Comparison of ENCODE assay signal across 21 cellular contexts in genomic region chr6:36478051-36478526, GRCh38. TPM values are rescaled to one million over a fixed set of nuclear protein-coding genes. Genes with fewer than 3 reads are reported as not detected.
DNase-seq lines count a peak whose midpoint lies in the region; ATAC-seq, FAIRE-seq and TF ChIP-seq lines count a peak whose summit lies in the region.
"Had no signal": no experiment of that assay in that cellular context is flagged by ENCODE, and none has a peak within 500 bp of the region (broad histone marks: within the 10 kb centered on the region; RNA-seq: fewer than 3 reads in every experiment).

No MANE protein-coding gene starts in this region.

- DNase-seq in CMK (ENCODE audit: low read depth) (peak; percentile 88), OCI-M1 (lab: John Stamatoyannopoulos, UW) (peak; percentile 90), endothelial cell of umbilical vein (ENCODE audit: low read depth, low spot score) (peak; percentile 63), T-helper 9 cell (no peak), iPS-NIHi11 (ENCODE audit: low spot score) (no peak), NCI-H1105 (lab: John Stamatoyannopoulos, UW) (no peak)
- DNase-seq: activated CD4-positive, alpha-beta memory T cell treated with anti-CD3 and anti-CD28 coated beads for 36 hours; amniotic stem cell; central memory CD4-positive, alpha-beta T cell; effector memory CD4-positive, alpha-beta T cell; head of caudate nucleus; stimulated activated CD4-positive, alpha-beta T cell treated with anti-CD3 and anti-CD28 coated beads, Interleukin-2, amount 100 ng/mL, for 48 hours; substantia nigra; uterus had no signal

- H3K9me1 ChIP-seq in endothelial cell of umbilical vein (replicated peaks; ENCODE audit: control insufficient read depth, extremely low read depth, insufficient read depth, low read length) = no peaks in the 10 kb centered on the region

- H3K4me2 ChIP-seq in BLaER1 (peak overlapping the region; percentile 69), endothelial cell of umbilical vein (ENCODE audit: insufficient read depth, low read length) (no peak overlapping the region)
- H3K4me2 ChIP-seq: KMS-11 had no signal

- H3K27me3 ChIP-seq in BLaER1 (no peaks in the 10 kb centered on the region), endothelial cell of umbilical vein (ENCODE audit: control insufficient read depth in 2 of 2, insufficient read depth in 2 of 2, low read length in 2 of 2) (no peaks in the 10 kb centered on the region)
- H3K27me3 ChIP-seq: uterus had no signal

- H4K20me1 ChIP-seq in BLaER1 = no peaks in the 10 kb centered on the region
- H4K20me1 ChIP-seq in endothelial cell of umbilical vein (replicated peaks; ENCODE audit: control insufficient read depth, extremely low read depth, insufficient read depth, low read length) = no peaks in the 10 kb centered on the region

- POLR2A ChIA-PET in endothelial cell of umbilical vein (lab: Charles Lee) = interaction anchor here (0.7 kb wide), 1 partner anchor 400 kb away, joined by 3 read pairs; no protein-coding TSS in a partner anchor

- H3K36me3 ChIP-seq in BLaER1 = peaks cover 59% of the 10 kb centered on the region
- H3K36me3 ChIP-seq in endothelial cell of umbilical vein (ENCODE audit: control insufficient read depth in 2 of 2, extremely low read depth in 1 of 2, insufficient read depth in 2 of 2, low read length in 2 of 2) = peaks cover 3 to 9% of the 10 kb centered on the region in 2 experiments
- H3K36me3 ChIP-seq: uterus had no signal

- no peak for TF ChIP-seq POLR2A in endothelial cell of umbilical vein (IDR thresholded peaks at IDR 0.05; ENCODE audit: low read depth, low read length)

- H3K9ac ChIP-seq in BLaER1 (peak overlapping the region; percentile 50), endothelial cell of umbilical vein (replicated peaks; ENCODE audit: extremely low read depth, insufficient read depth, low read length) (no peak overlapping the region)
- H3K9ac ChIP-seq: KMS-11, parathyroid adenoma had no signal

- dilution Hi-C loops in endothelial cell of umbilical vein (cut with MboI; ENCODE audit: extremely low pct_ligation_motif_present, low sequenced_read_pairs) = no loop called here

- intact Hi-C loops in endothelial cell of umbilical vein (cut with micrococcal nuclease) = no loop called here

- H2AFZ ChIP-seq in endothelial cell of umbilical vein (ENCODE audit: low read depth, low read length) = no peak overlapping the region
- H2AFZ ChIP-seq: parathyroid adenoma had no signal

- peaks cover 80% of the 10 kb centered on the region for H3K4me1 ChIP-seq in BLaER1
- no peaks in the 10 kb centered on the region for H3K4me1 ChIP-seq in endothelial cell of umbilical vein (ENCODE audit: control insufficient read depth, extremely low read depth, insufficient read depth, low read length)
- H3K4me1 ChIP-seq: parathyroid adenoma, uterus had no signal

- no peak for FAIRE-seq in endothelial cell of umbilical vein (lab: Jason Lieb, UNC)
- FAIRE-seq: G401.6, GM12878 had no signal

- H3K27ac ChIP-seq in BLaER1 (peak overlapping the region; percentile 82), endothelial cell of umbilical vein (ENCODE audit: insufficient read depth, low read depth, low read length) (no peak overlapping the region)
- H3K27ac ChIP-seq: KMS-11, parathyroid adenoma, uterus had no signal

- H3K9me3 ChIP-seq in BLaER1 (no peaks in the 10 kb centered on the region), endothelial cell of umbilical vein (replicated peaks; ENCODE audit: control insufficient read depth, insufficient read depth, low read length) (no peaks in the 10 kb centered on the region)
- H3K9me3 ChIP-seq: uterus had no signal

- H3K79me2 ChIP-seq in endothelial cell of umbilical vein (ENCODE audit: control insufficient read depth, insufficient read depth, low read length) = no peaks in the 10 kb centered on the region
- H3K79me2 ChIP-seq: parathyroid adenoma had no signal

- TF ChIP-seq CTCF in endothelial cell of umbilical vein (IDR thresholded peaks at IDR 0.05; ENCODE audit: extremely low read depth in 1 of 2, insufficient read depth in 1 of 2, low read depth in 1 of 2, low read length in 2 of 2) = no peak

- H3K4me3 ChIP-seq in BLaER1 (peak overlapping the region; percentile 38), endothelial cell of umbilical vein (replicated peaks in 1 of 3; ENCODE audit: insufficient read depth in 1 of 3, low read depth in 1 of 3, low read length in 3 of 3) (no peak overlapping the region)
- H3K4me3 ChIP-seq: GM12878, lung, uterus had no signal

- ATAC-seq in GM21576 (IDR thresholded peaks at IDR 0.05; ENCODE audit: unreplicated experiment) = no peak
- ATAC-seq: GM12878 had no signal

- CTCF ChIA-PET in endothelial cell of umbilical vein (lab: Charles Lee) = interaction anchor here (0.9 to 2.0 kb wide), 8 partner anchors 8 to 359 kb away, joined by 3 to 7 read pairs (median 4); no protein-coding TSS in a partner anchor

- BruUV-seq in endothelial cell of umbilical vein (replicated peaks; lab: Mats Ljungman, UMichigan) = no TSS peak

TF ChIP-seq in endothelial cell of umbilical vein, 7 proteins besides CTCF, POLR2A, EP300 and RAD21:
- TF ChIP-seq EZH2 (IDR thresholded peaks at IDR 0.05; ENCODE audit: borderline replicate concordance, low read depth, low read length, severe bottlenecking) (no peak), MAX (IDR thresholded peaks at IDR 0.05; ENCODE audit: insufficient read depth, insufficient read length) (no peak), JUN (IDR thresholded peaks at IDR 0.05; ENCODE audit: borderline replicate concordance, insufficient read depth, insufficient read length, low read depth) (no peak), POLR2AphosphoS5 (IDR thresholded peaks at IDR 0.05; ENCODE audit: insufficient read depth, low read depth, low read length) (no peak), FOS (IDR thresholded peaks at IDR 0.05; ENCODE audit: borderline replicate concordance, insufficient read depth, low read length) (no peak)

RNA-seq across cellular contexts. Expression of gene KCTD20, which starts 35.3 kb away (rescaled TPM):
- 47.2 and 49.2 TPM in 2 replicates for total RNA-seq in endothelial cell of umbilical vein
- 20.6 and 26.2 TPM in 2 replicates for polyA plus RNA-seq in endothelial cell of umbilical vein
- polyA plus RNA-seq in endothelial cell of umbilical vein (2011; cell fraction: cytosol; rRNA removed) = 29.4 and 30.8 TPM in 2 replicates
- 22.6 and 23.0 TPM in 2 replicates for polyA plus RNA-seq in endothelial cell of umbilical vein (2011; cell fraction: nucleus; rRNA removed)
- 27.4 and 38.7 TPM in 2 replicates for polyA plus RNA-seq in endothelial cell of umbilical vein (2012)
- 67.4 and 77.4 TPM in 2 replicates for polyA minus RNA-seq in endothelial cell of umbilical vein
- polyA minus RNA-seq in endothelial cell of umbilical vein (2011; cell fraction: cytosol; rRNA and poly(A)+ RNA removed) = 57.1 TPM
- 25.7 and 37.1 TPM in 2 replicates for polyA minus RNA-seq in endothelial cell of umbilical vein (2011; cell fraction: nucleus; rRNA and poly(A)+ RNA removed)

RNA-seq across cellular contexts. Expression of gene PXT1, which starts 35.4 kb away (rescaled TPM):
- total RNA-seq in endothelial cell of umbilical vein = not detected in 2 replicates
- not detected in 2 replicates for polyA plus RNA-seq in endothelial cell of umbilical vein
- not detected in 2 replicates for polyA plus RNA-seq in endothelial cell of umbilical vein (2011; cell fraction: cytosol; rRNA removed)
- 0.07 TPM in 1 of 2 replicates, not detected in the other for polyA plus RNA-seq in endothelial cell of umbilical vein (2011; cell fraction: nucleus; rRNA removed)
- polyA plus RNA-seq in endothelial cell of umbilical vein (2012) = not detected in 2 replicates
- not detected in 2 replicates for polyA minus RNA-seq in endothelial cell of umbilical vein
- polyA minus RNA-seq in endothelial cell of umbilical vein (2011; cell fraction: cytosol; rRNA and poly(A)+ RNA removed) = not detected
- polyA minus RNA-seq in endothelial cell of umbilical vein (2011; cell fraction: nucleus; rRNA and poly(A)+ RNA removed) = not detected in 2 replicates
- total RNA-seq: uterus had no signal

Comparison
In these comparisons a context has a peak if more than half of its experiments do, and no peak if none do; other contexts are left out.
1. DNase-seq: peak in CMK (single experiment), OCI-M1 (single experiment) and endothelial cell of umbilical vein (single experiment); none in T-helper 9 cell (single experiment), iPS-NIHi11 (single experiment) and NCI-H1105 (single experiment).